Comparison of ENCODE assay signal across 8 cellular contexts in genomic region chr2:11343626-11344341, GRCh38. TPM values are rescaled to one million over a fixed set of nuclear protein-coding genes. Genes with fewer than 3 reads are reported as not detected.
DNase-seq lines count a peak whose midpoint lies in the region; ATAC-seq, FAIRE-seq and TF ChIP-seq lines count a peak whose summit lies in the region.

No MANE protein-coding gene starts in this region.

- 1 to 2% methylated on average over 36 to 56 of the region's 56 CpGs for WGBS in esophagus, 2 donors

- H3K27ac ChIP-seq in esophagus (ENCODE audit: low read depth in 2 of 2, low read length in 1 of 2) (peak overlapping the region; percentile 92 to 98), tibial artery (peak overlapping the region; percentile 97 to 99)
- H3K27ac ChIP-seq in naive thymus-derived CD4-positive, alpha-beta T cell (ENCODE audit: low read depth, low read length), result peak overlapping the region; percentile 76

- H3K27me3 ChIP-seq in esophagus (ENCODE audit: control insufficient read depth in 1 of 2, insufficient read depth in 2 of 2, low read length in 2 of 2), result no peaks in the 10 kb centered on the region
- H3K27me3 ChIP-seq in naive thymus-derived CD4-positive, alpha-beta T cell (ENCODE audit: control insufficient read depth in 2 of 2, insufficient read depth in 2 of 2, low read length in 2 of 2), result no peaks in the 10 kb centered on the region
- no peaks in the 10 kb centered on the region for H3K27me3 ChIP-seq in tibial artery

- no peaks in the 10 kb centered on the region for H3K9me3 Mint-ChIP-seq in naive thymus-derived CD4-positive, alpha-beta T cell

- DNase-seq in ACHN (peak; percentile 39), GM18507 (ENCODE audit: extremely low spot score, insufficient read length, low read depth) (no peak), NCI-H526 (lab: John Stamatoyannopoulos, UW) (peak; percentile 68 to 69), activated T-cell treated with anti-CD3 and anti-CD28 coated beads for 1 hour (ENCODE audit: low read depth) (peak; percentile 8), tibial artery (peak; percentile 37 to 79)
- DNase-seq in naive thymus-derived CD4-positive, alpha-beta T cell, result peak in 8 of 9 donors; percentile 9 to 54 (median 16)

- intact Hi-C loops in naive thymus-derived CD4-positive, alpha-beta T cell (cut with micrococcal nuclease), result loop anchor here (1.0 to 10.0 kb wide), 11 partner anchors 111 to 1389 kb away; partner anchors contain the start of genes E2F6 (in 2 of the 2), LPIN1 (in 2 of the 2), PDIA6 (in 2 of the 2) and GRHL1 (in 1 of the 2)
- intact Hi-C loops in tibial artery (cut with DNase I; ENCODE audit: low total_unique reads), result loop anchor here (2.0 kb wide), 2 partner anchors 33 to 61 kb away; no protein-coding TSS in a partner anchor

- peak overlapping the region; percentile 79 to 96 (median 91) for H3K27ac Mint-ChIP-seq in naive thymus-derived CD4-positive, alpha-beta T cell

- no peak for TF ChIP-seq CTCF in tibial artery (IDR thresholded peaks at IDR 0.05)

- H3K9me3 ChIP-seq in esophagus (ENCODE audit: control insufficient read depth in 2 of 2, insufficient read depth in 1 of 2, low read depth in 1 of 2, low read length in 1 of 2) (no peaks in the 10 kb centered on the region), tibial artery (no peaks in the 10 kb centered on the region)
- no peaks in the 10 kb centered on the region for H3K9me3 ChIP-seq in naive thymus-derived CD4-positive, alpha-beta T cell (ENCODE audit: control insufficient read depth in 2 of 3, low read length in 3 of 3)

- in situ Hi-C loops in ACHN (cut with HindIII; ENCODE audit: low pct_ligation_motif_present, low pct_unique_long_range_greater_than_20kb, low sequenced_read_pairs), result no loop called here

- peak overlapping the region; percentile 93 to 100 (median 98) for H3K4me3 Mint-ChIP-seq in naive thymus-derived CD4-positive, alpha-beta T cell

- peaks cover 0 to 19% (median 0%) of the 10 kb centered on the region in 5 donors for H3K27me3 Mint-ChIP-seq in naive thymus-derived CD4-positive, alpha-beta T cell

- no peaks in the 10 kb centered on the region for H3K36me3 Mint-ChIP-seq in naive thymus-derived CD4-positive, alpha-beta T cell

- POLR2A ChIA-PET in naive thymus-derived CD4-positive, alpha-beta T cell (lab: Charles Lee), result interaction anchor here (1.6 to 3.2 kb wide), 3 partner anchors 189 to 214 kb away, joined by 5 to 17 read pairs (median 6); partner anchors contain the start of gene SLC66A3

- H3K36me3 ChIP-seq in esophagus (ENCODE audit: control insufficient read depth in 2 of 2, insufficient read depth in 2 of 2, low read length in 1 of 2) (no peaks in the 10 kb centered on the region), tibial artery (no peaks in the 10 kb centered on the region)
- H3K36me3 ChIP-seq in naive thymus-derived CD4-positive, alpha-beta T cell (ENCODE audit: control insufficient read depth in 2 of 3, insufficient read depth in 3 of 3, low read length in 3 of 3), result peaks cover 0 to 6% (median 0%) of the 10 kb centered on the region in 3 experiments

- H3K4me3 ChIP-seq in esophagus (ENCODE audit: low read depth in 1 of 2, low read length in 2 of 2), result peak overlapping the region; percentile 81 to 97
- peak overlapping the region; percentile 87 for H3K4me3 ChIP-seq in naive thymus-derived CD4-positive, alpha-beta T cell (ENCODE audit: low read length)
- H3K4me3 ChIP-seq in tibial artery, result peak overlapping the region; percentile 91 to 100

- H3K4me1 ChIP-seq in esophagus (ENCODE audit: control insufficient read depth in 2 of 2, insufficient read depth in 2 of 2, low read length in 1 of 2) (no peaks in the 10 kb centered on the region), tibial artery (peaks cover 0 to 44% (median 17%) of the 10 kb centered on the region in 4 donors)
- H3K4me1 ChIP-seq in naive thymus-derived CD4-positive, alpha-beta T cell (ENCODE audit: control insufficient read depth in 2 of 2, insufficient read depth in 2 of 2, low read length in 2 of 2), result peaks cover 13 to 16% of the 10 kb centered on the region in 2 donors

- peak; percentile 56 for FAIRE-seq in GM18507 (lab: Jason Lieb, UNC)

- ATAC-seq in HG02938 (IDR thresholded peaks at IDR 0.05; ENCODE audit: unreplicated experiment), result peak; percentile 42
- peak; percentile 28 for ATAC-seq in naive thymus-derived CD4-positive, alpha-beta T cell

- peaks cover 21 to 49% (median 35%) of the 10 kb centered on the region in 7 donors for H3K4me1 Mint-ChIP-seq in naive thymus-derived CD4-positive, alpha-beta T cell

- CTCF ChIA-PET in naive thymus-derived CD4-positive, alpha-beta T cell (lab: Charles Lee), result interaction anchor here (1.1 kb wide), 1 partner anchor 211 kb away, joined by 4 read pairs; a partner anchor contains a TSS

RNA-seq across cellular contexts. Expression of gene ROCK2, which starts 0.7 kb away (rescaled TPM):
- polyA plus RNA-seq in esophagus, result 1 to 10 TPM; 3.4 to 5.4 TPM
- total RNA-seq in naive thymus-derived CD4-positive, alpha-beta T cell, result 10 to 100 TPM; 12.0 to 23.9 (median 18.8) TPM
- polyA plus RNA-seq in naive thymus-derived CD4-positive, alpha-beta T cell, result 10 to 100 TPM; 13.2 to 16.2 TPM
